In the genomic region with DNA sequence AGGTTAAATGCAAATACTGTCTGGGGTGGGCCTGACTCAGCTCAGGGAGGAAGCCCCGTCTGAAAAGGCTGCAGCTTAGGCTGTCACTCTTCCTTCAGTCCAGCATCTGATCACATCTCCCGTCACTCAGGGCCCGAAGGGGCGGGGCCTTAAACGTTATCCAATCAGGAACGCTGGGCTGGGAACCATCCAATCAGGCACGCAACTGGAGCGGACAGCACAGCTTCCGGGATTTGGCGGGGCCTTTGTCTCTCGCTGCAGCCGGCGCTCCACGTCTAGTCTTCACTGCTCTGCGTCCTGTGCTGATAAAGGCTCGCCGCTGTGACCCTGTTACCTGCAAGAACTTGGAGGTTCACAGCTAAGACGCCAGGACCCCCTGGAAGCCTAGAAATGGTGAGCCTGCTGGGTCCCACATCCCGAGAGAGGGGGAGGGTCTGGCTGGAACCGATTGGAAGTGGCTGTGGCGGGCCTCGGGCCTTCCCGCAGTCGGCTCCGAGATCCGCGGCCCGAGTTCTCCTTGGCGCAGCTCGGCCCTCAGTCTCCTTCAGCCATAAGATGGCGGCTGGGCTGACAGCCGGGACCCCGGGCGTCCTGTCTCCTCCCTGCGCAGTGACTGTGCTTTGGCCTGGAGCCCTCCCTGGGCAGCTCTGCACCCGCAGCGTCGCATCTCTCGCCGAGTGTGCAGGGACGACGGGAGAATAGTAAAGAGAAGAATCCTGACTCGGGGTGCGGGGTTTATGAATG, we compare ENCODE assay signal across 8 cellular contexts.
DNase-seq lines count a peak whose midpoint lies in the region; ATAC-seq and TF ChIP-seq lines count a peak whose summit lies in the region.

ZNF92 (plus strand) TSS at position 248 of the 744 bp plus-strand sequence; CDS start at position 391, 143 bp downstream.

- ATAC-seq in GM19035 (IDR thresholded peaks at IDR 0.05; ENCODE audit: unreplicated experiment) (peak; percentile 99), HG03354 (IDR thresholded peaks at IDR 0.05; ENCODE audit: poor library complexity, severe bottlenecking, unreplicated experiment) (peak; percentile 99)
- ATAC-seq in activated CD4-positive, CD25-positive, alpha-beta regulatory T cell treated with anti-CD3 and anti-CD28 coated beads, Interleukin-2, amount 50 U/mL, for 24 hours = peak; percentile 99

- DNase-seq in AG09319 (ENCODE audit: extremely low read depth, low read depth) (peak; percentile 77), NCI-H446 treated with DMSO at 0.1 percent for 48 hours (lab: John Stamatoyannopoulos, UW) (peak; percentile 80), cerebellar nuclear complex (lab: John Stamatoyannopoulos, UW) (peak; percentile 65 to 83), islet precursor cell (peak; percentile 99)
- peak; percentile 92 to 95 (median 94) for DNase-seq in stimulated activated CD4-positive, alpha-beta T cell treated with anti-CD3 and anti-CD28 coated beads, Interleukin-12 subunit alpha, Interleukin-12 subunit beta, amount 100 ng/mL, for 48 hours (ENCODE audit: low read depth in 2 of 3, low spot score in 1 of 3)

- TF ChIP-seq CTCF in AG09319 (IDR thresholded peaks at IDR 0.05; ENCODE audit: low read depth, low read length) = no peak

Comparison
In these comparisons a context has a peak if more than half of its experiments do, and no peak if none do; other contexts are left out.
1. Peak in every context shown above with its lines: DNase-seq and ATAC-seq.